Comparison of ENCODE assay signal across 12 cellular contexts in the genomic region with DNA sequence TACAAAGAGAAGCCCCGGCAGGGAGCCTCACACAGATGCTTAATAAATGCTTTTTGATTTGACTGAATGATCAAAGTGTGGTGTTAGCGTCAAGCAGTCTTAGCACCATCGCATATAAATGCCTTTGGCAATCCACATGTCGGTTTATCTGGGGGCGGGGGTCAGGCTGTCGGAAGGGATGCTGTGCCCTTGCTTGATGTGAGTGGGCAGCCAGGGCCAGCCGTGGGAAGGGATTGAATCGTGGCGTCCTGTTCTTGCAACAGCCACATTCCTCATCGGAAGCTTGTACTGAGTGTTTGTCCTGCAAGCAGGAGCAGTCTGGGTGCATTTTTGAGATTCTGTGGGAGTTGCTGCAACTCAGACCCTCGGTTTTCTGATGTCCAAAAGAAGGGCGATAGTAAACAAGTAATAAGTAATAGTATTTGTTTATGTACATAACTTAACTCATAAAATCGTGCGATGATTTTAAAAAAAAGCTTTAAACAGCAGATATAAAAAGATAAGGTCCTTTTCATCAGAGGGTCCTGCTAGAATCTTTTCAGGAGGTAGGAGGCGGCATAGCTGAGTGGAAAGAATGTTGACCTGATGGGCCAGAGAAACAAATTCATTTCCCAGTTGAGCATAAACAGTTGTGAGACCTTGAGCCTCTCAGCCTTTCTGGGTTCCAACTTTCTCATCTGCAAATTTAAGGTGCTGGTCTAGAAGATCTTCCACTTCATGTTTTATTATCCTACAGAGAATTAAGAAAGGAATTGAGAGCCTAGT.
A peak's percentile ranks its signal among the peaks of the same experiment; 100 is the strongest.
DNase-seq lines count a peak whose midpoint lies in the region; ATAC-seq and TF ChIP-seq lines count a peak whose summit lies in the region.
"Had no signal": no experiment of that assay in that cellular context is flagged by ENCODE, and none has a peak within 500 bp of the region (broad histone marks: within the 10 kb centered on the region; RNA-seq: fewer than 3 reads in every experiment).

No MANE protein-coding gene starts in this region.

- DNase-seq in AG08396 (ENCODE audit: low spot score), result peak; percentile 45
- DNase-seq in adrenal gland, result peak in 4 of 7 donors; percentile 4 to 57 (median 10)
- peak; percentile 18 for DNase-seq in glutamatergic neuron
- DNase-seq in osteoblast (ENCODE audit: insufficient read length, low spot score, missing footprints), result no peak
- no peak for DNase-seq in NCI-H1417 (lab: John Stamatoyannopoulos, UW)
- no peak for DNase-seq in NCI-H345 treated with DMSO at 0.1 percent for 48 hours (lab: John Stamatoyannopoulos, UW; ENCODE audit: unreplicated experiment)
- DNase-seq in BE2C, result no peak
- DNase-seq: activated CD4-positive, alpha-beta memory T cell treated with anti-CD3 and anti-CD28 coated beads for 36 hours; left cardiac atrium; SIG-M5; stimulated activated CD4-positive, alpha-beta T cell treated with anti-CD3 and anti-CD28 coated beads, Interleukin-4, amount 100 ng/mL, for 24 hours had no signal

- H3K9me3 ChIP-seq in adrenal gland (replicated peaks in 1 of 3) (no peaks in the 10 kb centered on the region), osteoblast (ENCODE audit: low read depth, low read length) (no peaks in the 10 kb centered on the region), BE2C (no peaks in the 10 kb centered on the region)

- 62 to 72% (median 64%) methylated on average over 15 of the region's 15 CpGs for WGBS in adrenal gland, 4 donors

- TF ChIP-seq POLR2A in adrenal gland (IDR thresholded peaks at IDR 0.05), result no peak

- intact Hi-C loops in adrenal gland (cut with DNase I), result loop anchor here in 1 of 2 donors (10.0 kb wide), 1 partner anchor 382 kb away; no protein-coding TSS in a partner anchor

- H3K4me3 Mint-ChIP-seq in glutamatergic neuron (ENCODE audit: unreplicated experiment), result no peak overlapping the region
- H3K4me3 Mint-ChIP-seq: activated CD4-positive, alpha-beta memory T cell treated with anti-CD3 and anti-CD28 coated beads for 36 hours had no signal

- peaks cover 2% of the 10 kb centered on the region for H3K27me3 Mint-ChIP-seq in glutamatergic neuron (ENCODE audit: unreplicated experiment)

- H3K36me3 Mint-ChIP-seq in glutamatergic neuron (ENCODE audit: unreplicated experiment), result no peaks in the 10 kb centered on the region
- H3K36me3 Mint-ChIP-seq: activated CD4-positive, alpha-beta memory T cell treated with anti-CD3 and anti-CD28 coated beads for 36 hours had no signal

- no peaks in the 10 kb centered on the region for H3K9me3 Mint-ChIP-seq in glutamatergic neuron (ENCODE audit: unreplicated experiment)
- H3K9me3 Mint-ChIP-seq: activated CD4-positive, alpha-beta memory T cell treated with anti-CD3 and anti-CD28 coated beads for 36 hours had no signal

- H3K4me1 ChIP-seq in adrenal gland (replicated peaks in 1 of 2) (no peaks in the 10 kb centered on the region), osteoblast (ENCODE audit: insufficient read depth, low read length) (peaks cover 13% of the 10 kb centered on the region), BE2C (no peaks in the 10 kb centered on the region)

- H2AFZ ChIP-seq in osteoblast (ENCODE audit: low read length), result peak overlapping the region; percentile 61

- TF ChIP-seq CTCF in adrenal gland (IDR thresholded peaks at IDR 0.05) (no peak), glutamatergic neuron (IDR thresholded peaks at IDR 0.05; ENCODE audit: partially characterized antibody, unreplicated experiment) (no peak), osteoblast (IDR thresholded peaks at IDR 0.05; ENCODE audit: extremely low read depth, low read depth, low read length) (no peak), BE2C (IDR thresholded peaks at IDR 0.05; ENCODE audit: low read depth, low read length) (no peak)

- H3K4me1 Mint-ChIP-seq in glutamatergic neuron (ENCODE audit: low read depth, unreplicated experiment), result peaks cover 5% of the 10 kb centered on the region

- H3K79me2 ChIP-seq in osteoblast (ENCODE audit: insufficient read depth, low read length), result no peaks in the 10 kb centered on the region

- H3K36me3 ChIP-seq in adrenal gland (replicated peaks in 1 of 2), result no peaks in the 10 kb centered on the region
- no peaks in the 10 kb centered on the region for H3K36me3 ChIP-seq in osteoblast (ENCODE audit: insufficient read depth, low read length)
- H3K36me3 ChIP-seq in BE2C, result no peaks in the 10 kb centered on the region

- no peak overlapping the region for H3K27ac Mint-ChIP-seq in glutamatergic neuron (ENCODE audit: unreplicated experiment)
- H3K27ac Mint-ChIP-seq: activated CD4-positive, alpha-beta memory T cell treated with anti-CD3 and anti-CD28 coated beads for 36 hours had no signal

- ATAC-seq in HG03159 (IDR thresholded peaks at IDR 0.05; ENCODE audit: unreplicated experiment), result no peak

- H3K27me3 ChIP-seq in adrenal gland, result peaks cover 5% of the 10 kb centered on the region
- peaks cover 3% of the 10 kb centered on the region for H3K27me3 ChIP-seq in osteoblast (ENCODE audit: insufficient read depth, low read length)
- H3K27me3 ChIP-seq in BE2C, result peaks cover 20% of the 10 kb centered on the region

- peak overlapping the region in 1 of 5 donors; percentile 47 for H3K27ac ChIP-seq in adrenal gland
- H3K27ac ChIP-seq in osteoblast (ENCODE audit: low read depth, low read length), result peak overlapping the region; percentile 38

- H3K4me3 ChIP-seq in adrenal gland (no peak overlapping the region), osteoblast (ENCODE audit: insufficient read depth, low read length) (peak overlapping the region; percentile 18), BE2C (ENCODE audit: low read depth, low read length) (no peak overlapping the region)

- peak overlapping the region; percentile 54 for H3K4me2 ChIP-seq in osteoblast (ENCODE audit: insufficient read depth, low read length)

- H4K20me1 ChIP-seq in osteoblast (ENCODE audit: insufficient read depth, low read length), result no peaks in the 10 kb centered on the region

Comparison
In these comparisons a context has a peak if more than half of its experiments do, and no peak if none do; other contexts are left out.
1. DNase-seq: peak in AG08396 (single experiment), adrenal gland (4 of 7) and glutamatergic neuron (single experiment); none in osteoblast (single experiment), NCI-H1417 (0 of 3), NCI-H345 treated with DMSO at 0.1 percent for 48 hours (single experiment) and BE2C (single experiment).